Comparison of ENCODE assay signal across 17 cellular contexts in the genomic region with DNA sequence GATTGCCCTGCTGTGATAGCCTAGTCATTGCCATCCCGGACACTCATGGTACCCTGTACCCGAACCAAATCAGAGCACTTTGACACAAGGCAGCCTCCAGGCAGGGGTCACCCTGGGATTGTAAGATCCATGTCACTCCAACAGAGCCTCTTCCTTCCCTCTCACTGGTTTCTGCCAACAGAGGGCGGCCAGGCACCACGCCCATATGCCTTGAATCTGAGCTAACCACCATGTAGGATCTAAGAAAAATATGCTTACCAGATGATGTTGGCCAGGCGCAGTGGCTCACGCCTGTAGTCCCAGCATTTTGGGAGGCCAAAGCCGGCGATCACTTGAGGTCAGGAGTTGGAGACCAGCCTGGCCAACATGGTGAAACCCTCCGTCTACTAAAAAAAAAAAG.
DNase-seq lines count a peak whose midpoint lies in the region; ATAC-seq, FAIRE-seq and TF ChIP-seq lines count a peak whose summit lies in the region.
"Had no signal": no experiment of that assay in that cellular context is flagged by ENCODE, and none has a peak within 500 bp of the region (broad histone marks: within the 10 kb centered on the region; RNA-seq: fewer than 3 reads in every experiment).

No MANE protein-coding gene starts in this region.

- H3K36me3 Mint-ChIP-seq in T-helper 2 cell treated with Interferon-gamma antibody and Interleukin-4, amounts not matched to agents 5 μg/mL and 100 μg/mL, for 36 hours (ENCODE audit: low read depth) = no peaks in the 10 kb centered on the region
- H3K36me3 Mint-ChIP-seq: stimulated activated effector memory CD8-positive, alpha-beta T cell treated with anti-CD3 and anti-CD28 coated beads, Interleukin-12 subunit alpha, Interleukin-12 subunit beta, amount 100 ng/mL, for 72 hours had no signal

- POLR2A ChIA-PET in A549 (lab: Yijun Ruan, JAX) = interaction anchor here (0.7 kb wide), 1 partner anchor 551 kb away, joined by 6 read pairs; no protein-coding TSS in a partner anchor
- POLR2A ChIA-PET in H1 (lab: Charles Lee; ENCODE audit: partially characterized antibody) = no interaction called here

- no peak overlapping the region for H4K91ac ChIP-seq in H1 (replicated peaks; ENCODE audit: insufficient read length, low read length)

- H3K9me3 ChIP-seq in A549 (peaks cover 2% of the 10 kb centered on the region; the same call in 1 of the 3 replicates), DND-41 (ENCODE audit: insufficient read depth, low read length, severe bottlenecking) (no peaks in the 10 kb centered on the region), H1 (ENCODE audit: insufficient read depth in 2 of 2, low read depth in 1 of 2, low read length in 1 of 2) (peaks cover 0 to 2% of the 10 kb centered on the region in 2 experiments; a peak in 1 of 4 replicates)
- H3K9me3 ChIP-seq: prostate gland had no signal

- H3K56ac ChIP-seq in H1 (replicated peaks; ENCODE audit: insufficient read length, low read depth, low read length) = no peak overlapping the region

- no peak overlapping the region for H3K9ac ChIP-seq in DND-41 (ENCODE audit: low read depth, low read length)
- H3K9ac ChIP-seq in H1 (replicated peaks in 1 of 4; ENCODE audit: extremely low read depth in 1 of 4, low read depth in 3 of 4, low read length in 3 of 4) = no peak overlapping the region

- H3K18ac ChIP-seq in H1 (ENCODE audit: extremely low read depth, low read length) = no peak overlapping the region

- TF ChIP-seq RAD21 in A549 (conservative IDR thresholded peaks at IDR 0.05 in 1 of 2, IDR thresholded peaks at IDR 0.05 in 1 of 2) (peak; percentile 56 to 63), H1 (IDR thresholded peaks at IDR 0.05 in 1 of 2, conservative IDR thresholded peaks at IDR 0.05 in 1 of 2; ENCODE audit: low read depth in 2 of 2, low read length in 2 of 2) (peak; percentile 78 to 86)

- no peaks in the 10 kb centered on the region for H3K4me1 ChIP-seq in A549
- H3K4me1 ChIP-seq in DND-41 (ENCODE audit: insufficient read depth, low read length) = no peaks in the 10 kb centered on the region
- no peaks in the 10 kb centered on the region for H3K4me1 ChIP-seq in H1 (replicated peaks in 1 of 4; ENCODE audit: control insufficient read depth in 3 of 4, insufficient read depth in 4 of 4, low read length in 3 of 4)
- H3K4me1 ChIP-seq: prostate gland had no signal

- H2BK120ac ChIP-seq in H1 (replicated peaks; ENCODE audit: low read depth, low read length) = no peak overlapping the region

- H3K27ac ChIP-seq in A549 = no peak overlapping the region
- no peak overlapping the region for H3K27ac ChIP-seq in DND-41 (ENCODE audit: low read length)
- H3K27ac ChIP-seq in H1 (ENCODE audit: low read depth, low read length) = no peak overlapping the region
- H3K27ac ChIP-seq: prostate gland had no signal

- no peak for FAIRE-seq in A549 (lab: Jason Lieb, UNC)
- no peak for FAIRE-seq in H1 (lab: Jason Lieb, UNC)
- FAIRE-seq: GM19239, H54 had no signal

- ATAC-seq in A549 = peak in 1 of 2 experiments; percentile 74; a peak in 3 of 6 replicates
- no peak for ATAC-seq in DND-41 (ENCODE audit: insufficient read depth, low read depth)
- no peak for ATAC-seq in HG03025 (IDR thresholded peaks at IDR 0.05; ENCODE audit: low FRiP score, unreplicated experiment)
- ATAC-seq: stimulated activated effector memory CD8-positive, alpha-beta T cell treated with anti-CD3 and anti-CD28 coated beads, Interleukin-12 subunit alpha, Interleukin-12 subunit beta, amount 100 ng/mL, for 72 hours had no signal

- H3K4ac ChIP-seq in H1 (replicated peaks; ENCODE audit: insufficient read length, low read depth, low read length) = no peak overlapping the region

- H3K14ac ChIP-seq in H1 (ENCODE audit: insufficient read length) = no peak overlapping the region

- H2AFZ ChIP-seq in DND-41 (ENCODE audit: low read depth, low read length) (no peak overlapping the region), H1 (ENCODE audit: low read length) (peak overlapping the region; percentile 70; the same call in 1 of the 2 replicates)

- H3K79me1 ChIP-seq in H1 (ENCODE audit: low read depth, low read length) = no peaks in the 10 kb centered on the region

- no peak overlapping the region for H2BK5ac ChIP-seq in H1 (ENCODE audit: low read depth, low read length)

- no peak for TF ChIP-seq POLR2A in A549 (IDR thresholded peaks at IDR 0.05; ENCODE audit: low read length)
- no peak for TF ChIP-seq POLR2A in NB4 (IDR thresholded peaks at IDR 0.05; ENCODE audit: extremely low read depth, insufficient read length)
- TF ChIP-seq POLR2A in H1 (IDR thresholded peaks at IDR 0.05; ENCODE audit: control extremely low read depth in 1 of 2, low read depth in 2 of 2, low read length in 2 of 2) = no peak

- H3K27me3 Mint-ChIP-seq in T-helper 2 cell treated with Interferon-gamma antibody and Interleukin-4, amounts not matched to agents 5 μg/mL and 100 μg/mL, for 36 hours (ENCODE audit: low read depth) = peaks cover 5% of the 10 kb centered on the region

- no peak overlapping the region for H3K4me3 Mint-ChIP-seq in T-helper 2 cell treated with Interferon-gamma antibody and Interleukin-4, amounts not matched to agents 5 μg/mL and 100 μg/mL, for 36 hours
- H3K4me3 Mint-ChIP-seq: CD8-positive, alpha-beta memory T cell; stimulated activated effector memory CD8-positive, alpha-beta T cell treated with anti-CD3 and anti-CD28 coated beads, Interleukin-12 subunit alpha, Interleukin-12 subunit beta, amount 100 ng/mL, for 72 hours had no signal

- H4K8ac ChIP-seq in H1 (ENCODE audit: extremely low read depth, insufficient read depth, low read length) = no peak overlapping the region

- H3K23me2 ChIP-seq in H1 (ENCODE audit: low read depth, low read length) = no peaks in the 10 kb centered on the region

- TF ChIP-seq CTCF in A549 (IDR thresholded peaks at IDR 0.05) (peak; percentile 22; the same call in 1 of the 3 replicates), DND-41 (IDR thresholded peaks at IDR 0.05; ENCODE audit: borderline replicate concordance, extremely low read depth, low read length, poor library complexity, severe bottlenecking) (peak; percentile 39), NB4 (IDR thresholded peaks at IDR 0.05; ENCODE audit: low read depth, low read length) (no peak), H1 (IDR thresholded peaks at IDR 0.05; ENCODE audit: control extremely low read depth in 1 of 3, insufficient read depth in 1 of 3, low read depth in 1 of 3, low read length in 3 of 3) (peak; percentile 64 to 74 (median 71))

- H3K27me3 ChIP-seq in DND-41 (ENCODE audit: insufficient read depth, low read length, poor library complexity) (no peaks in the 10 kb centered on the region), H1 (replicated peaks in 1 of 4; ENCODE audit: control insufficient read depth in 3 of 4, extremely low read depth in 1 of 4, insufficient read depth in 3 of 4, low read length in 3 of 4) (no peaks in the 10 kb centered on the region)

- H4K20me1 ChIP-seq in DND-41 (ENCODE audit: insufficient read depth, low read length) (no peaks in the 10 kb centered on the region), H1 (replicated peaks in 1 of 2; ENCODE audit: control insufficient read depth in 1 of 2, insufficient read depth in 2 of 2, low read length in 2 of 2) (no peaks in the 10 kb centered on the region)

- H3K4me3 ChIP-seq in A549 (no peak overlapping the region), DND-41 (ENCODE audit: low read depth in 1 of 2, low read length in 2 of 2) (no peak overlapping the region), NB4 (ENCODE audit: low read depth, low read length) (no peak overlapping the region), H1 (ENCODE audit: extremely low read depth in 1 of 4, insufficient read depth in 2 of 4, low read depth in 3 of 4, low read length in 4 of 4) (no peak overlapping the region)
- H3K4me3 ChIP-seq: prostate gland had no signal

- H3K4me2 ChIP-seq in A549 (no peak overlapping the region), DND-41 (ENCODE audit: insufficient read depth, low read length) (no peak overlapping the region), H1 (ENCODE audit: insufficient read depth in 1 of 2, low read depth in 2 of 2, low read length in 2 of 2) (no peak overlapping the region)

- CTCF ChIA-PET in A549 (lab: Yijun Ruan, JAX) (interaction anchor here (0.7 kb wide), 2 partner anchors 10 to 1151 kb away, joined by 3 read pairs; no protein-coding TSS in a partner anchor), H1 (lab: Charles Lee; ENCODE audit: partially characterized antibody) (interaction anchor here (0.5 to 1.0 kb wide), 8 partner anchors 9 to 732 kb away, joined by 3 to 5 read pairs (median 4); no protein-coding TSS in a partner anchor)

- H3K36me3 ChIP-seq in DND-41 (ENCODE audit: insufficient read depth, low read length) (no peaks in the 10 kb centered on the region), H1 (ENCODE audit: control insufficient read depth in 2 of 4, insufficient read depth in 4 of 4, low read length in 3 of 4) (no peaks in the 10 kb centered on the region)
- H3K36me3 ChIP-seq: prostate gland had no signal

- no peak overlapping the region for H2BK12ac ChIP-seq in H1 (ENCODE audit: low read depth, low read length)

- no peak overlapping the region for H3K27ac Mint-ChIP-seq in T-helper 2 cell treated with Interferon-gamma antibody and Interleukin-4, amounts not matched to agents 5 μg/mL and 100 μg/mL, for 36 hours
- H3K27ac Mint-ChIP-seq: CD8-positive, alpha-beta memory T cell; stimulated activated effector memory CD8-positive, alpha-beta T cell treated with anti-CD3 and anti-CD28 coated beads, Interleukin-12 subunit alpha, Interleukin-12 subunit beta, amount 100 ng/mL, for 72 hours had no signal

- H3K79me2 ChIP-seq in DND-41 (ENCODE audit: insufficient read depth, low read length) (no peaks in the 10 kb centered on the region), H1 (ENCODE audit: control insufficient read depth in 1 of 2, insufficient read depth in 2 of 2, low read length in 2 of 2) (no peaks in the 10 kb centered on the region)

- WGBS in A549 (ENCODE audit: missing lambda C conversion rate) = 65% methylated on average over 9 of the region's 9 CpGs
- WGBS in H1 (ENCODE audit: extremely low coverage in 1 of 2, insufficient coverage in 1 of 2, insufficient read length in 1 of 2, insufficient replicate concordance in 2 of 2, low coverage in 1 of 2, low lambda C conversion rate in 2 of 2, missing lambda C conversion rate in 1 of 2), 2 experiments = 79% methylated on average over 6 of the region's 9 CpGs; no CpG with 5 or more reads in 1 of the 2 experiments

- no peak overlapping the region for H2BK20ac ChIP-seq in H1 (ENCODE audit: low read length)

- H3K4me1 Mint-ChIP-seq in T-helper 2 cell treated with Interferon-gamma antibody and Interleukin-4, amounts not matched to agents 5 μg/mL and 100 μg/mL, for 36 hours (ENCODE audit: low read depth) = no peaks in the 10 kb centered on the region
- H3K4me1 Mint-ChIP-seq: CD8-positive, alpha-beta memory T cell; stimulated activated effector memory CD8-positive, alpha-beta T cell treated with anti-CD3 and anti-CD28 coated beads, Interleukin-12 subunit alpha, Interleukin-12 subunit beta, amount 100 ng/mL, for 72 hours had no signal

- H3K23ac ChIP-seq in H1 (ENCODE audit: insufficient read length) = no peak overlapping the region

- no peak for TF ChIP-seq EP300 in A549 (IDR thresholded peaks at IDR 0.05)
- TF ChIP-seq EP300 in H1 (IDR thresholded peaks at IDR 0.05; ENCODE audit: borderline replicate concordance in 1 of 2, low read depth in 2 of 2, low read length in 2 of 2) = no peak

- no peak overlapping the region for H4K5ac ChIP-seq in H1 (ENCODE audit: insufficient read length, low read depth, low read length)

- H2AK5ac ChIP-seq in H1 (ENCODE audit: low read depth, low read length) = no peak overlapping the region; the same call in 1 of the 2 replicates

- DNase-seq in A549 (ENCODE audit: low read depth in 1 of 2, low spot score in 1 of 2) (peak in 1 of 2 experiments; percentile 43), DND-41 (peak; percentile 26), NB4 (ENCODE audit: low read depth) (peak; percentile 4), H1 (ENCODE audit: low read depth in 1 of 2, low spot score in 2 of 2) (peak; percentile 29 to 57), GF-D8 (lab: John Stamatoyannopoulos, UW) (no peak), SKM-1 (lab: John Stamatoyannopoulos, UW; ENCODE audit: unreplicated experiment) (no peak)
- no peak for DNase-seq in T-helper 2 cell treated with Interferon-gamma antibody and Interleukin-4, amounts not matched to agents 5 μg/mL and 100 μg/mL, for 36 hours (ENCODE audit: low spot score)
- DNase-seq: aorta; CD8-positive, alpha-beta memory T cell; Karpas-422; NCI-H2171 treated with DMSO at 0.1 percent for 48 hours; stimulated activated CD4-positive, alpha-beta T cell treated with anti-CD3 and anti-CD28 coated beads, Interleukin-1b, Interleukin-23, amount 100 ng/mL, for 48 hours had no signal

- H3K9me3 Mint-ChIP-seq in T-helper 2 cell treated with Interferon-gamma antibody and Interleukin-4, amounts not matched to agents 5 μg/mL and 100 μg/mL, for 36 hours = peaks cover 15% of the 10 kb centered on the region
- H3K9me3 Mint-ChIP-seq: stimulated activated effector memory CD8-positive, alpha-beta T cell treated with anti-CD3 and anti-CD28 coated beads, Interleukin-12 subunit alpha, Interleukin-12 subunit beta, amount 100 ng/mL, for 72 hours had no signal

- no peak overlapping the region for H2BK15ac ChIP-seq in H1 (ENCODE audit: low read length)

Comparison
In these comparisons a context has a peak if more than half of its experiments do, and no peak if none do; other contexts are left out.
1. DNase-seq: peak in DND-41 (single experiment), NB4 (single experiment) and H1 (2 of 2); none in GF-D8 (single experiment), T-helper 2 cell treated with Interferon-gamma antibody and Interleukin-4, amounts not matched to agents 5 μg/mL and 100 μg/mL, for 36 hours (single experiment) and SKM-1 (single experiment).